In genomic region chr7:17560516-17560915, GRCh38 we compare ENCODE assay signal across 30 cellular contexts.
DNase-seq lines count a peak whose midpoint lies in the region; ATAC-seq and TF ChIP-seq lines count a peak whose summit lies in the region.
"Had no signal": no experiment of that assay in that cellular context is flagged by ENCODE, and none has a peak within 500 bp of the region (broad histone marks: within the 10 kb centered on the region; RNA-seq: fewer than 3 reads in every experiment).

No MANE protein-coding gene starts in this region.

- no peak overlapping the region for H2AFZ ChIP-seq in GM23248
- H2AFZ ChIP-seq: PC-9 had no signal

- peaks cover 37% of the 10 kb centered on the region for H3F3A ChIP-seq in GM23248 (ENCODE audit: insufficient read depth)

- 96 to 97% methylated on average over 4 of the region's 4 CpGs for WGBS in GM23248 (ENCODE audit: low coverage in 1 of 2, low lambda C conversion rate in 2 of 2, missing lambda C conversion rate in 2 of 2), 2 experiments

- ATAC-seq in foreskin keratinocyte (peak; percentile 79), left colon (no peak), GM18517 (IDR thresholded peaks at IDR 0.05; ENCODE audit: unreplicated experiment) (no peak), GM19397 (IDR thresholded peaks at IDR 0.05; ENCODE audit: unreplicated experiment) (no peak)
- ATAC-seq: activated T-cell treated with anti-CD3 and anti-CD28 coated beads, Interleukin-2, amount 50 U/mL, for 4 hours; body of pancreas; stimulated activated naive B cell treated with anti-CD40 and anti-IgM and Interleukin-4, amounts not matched to agents 10 μg/mL and 1 μg/mL and 100 μg/mL, for 72 hours had no signal

- intact Hi-C loops in left colon (cut with DNase I, micrococcal nuclease): no loop called here

- no peak overlapping the region for H3K9ac ChIP-seq in GM23248

- H3K27ac ChIP-seq in GM23248: no peak overlapping the region
- peak overlapping the region; percentile 86 for H3K27ac ChIP-seq in foreskin keratinocyte
- H3K27ac ChIP-seq: HL-60, PC-9, sigmoid colon, testis, WERI-Rb-1 had no signal

- H3K9me3 ChIP-seq in GM23248 (ENCODE audit: low read depth): no peaks in the 10 kb centered on the region
- H3K9me3 ChIP-seq: BE2C, body of pancreas, testis had no signal

- H3K4me1 ChIP-seq in GM23248 (ENCODE audit: insufficient read depth) (peaks cover 43% of the 10 kb centered on the region), foreskin keratinocyte (peaks cover 42% of the 10 kb centered on the region)
- H3K4me1 ChIP-seq: BE2C, testis had no signal

- no peaks in the 10 kb centered on the region for H4K20me1 ChIP-seq in GM23248 (ENCODE audit: insufficient read depth)

- H3K27me3 ChIP-seq in GM23248 (replicated peaks; ENCODE audit: insufficient read depth) (no peaks in the 10 kb centered on the region), foreskin keratinocyte (no peaks in the 10 kb centered on the region)
- H3K27me3 ChIP-seq: BE2C, body of pancreas, sigmoid colon, testis had no signal

- H3K9me2 ChIP-seq in GM23248 (ENCODE audit: insufficient read depth): no peaks in the 10 kb centered on the region

- H3K4me2 ChIP-seq in GM23248 (ENCODE audit: unreplicated experiment): no peak overlapping the region
- H3K4me2 ChIP-seq: PC-9 had no signal

- no peaks in the 10 kb centered on the region for H3K79me2 ChIP-seq in GM23248 (ENCODE audit: insufficient read depth)

- no peak for TF ChIP-seq CTCF in foreskin keratinocyte (conservative IDR thresholded peaks at IDR 0.05)

- no peaks in the 10 kb centered on the region for H3K36me3 ChIP-seq in GM23248 (ENCODE audit: low read depth)
- H3K36me3 ChIP-seq: BE2C, sigmoid colon, WERI-Rb-1 had no signal

- peak; percentile 37 for DNase-seq in GM23248
- peak; percentile 34 for DNase-seq in amniotic epithelial cell (ENCODE audit: low read depth)
- peak; percentile 89 to 93 for DNase-seq in foreskin keratinocyte
- peak; percentile 67 for DNase-seq in renal cortical epithelial cell (ENCODE audit: low read depth)
- DNase-seq in left colon: no peak
- DNase-seq in NCI-H1048 (lab: John Stamatoyannopoulos, UW): no peak
- DNase-seq: activated CD4-positive, alpha-beta T cell treated with anti-CD3 and anti-CD28 coated beads for 48 hours; activated T-cell treated with anti-CD3 and anti-CD28 coated beads, Interleukin-2, amount 50 U/mL, for 4 hours; BE2C; body of pancreas; DND-41; GOT3; head of caudate nucleus; Karpas-422; kidney glomerular epithelial cell; NCI-H1092; NCI-H1694 treated with DMSO at 0.1 percent for 48 hours; NCI-H2171; NCI-H524 treated with DMSO at 0.1 percent for 48 hours; posterior cingulate gyrus; SHP77; sigmoid colon; stimulated activated CD4-positive, alpha-beta T cell treated with anti-CD3 and anti-CD28 coated beads, Interleukin-15, amount 100 ng/mL, for 24 hours; stimulated activated naive B cell treated with anti-CD40 and anti-IgM and Interleukin-4, amounts not matched to agents 10 μg/mL and 1 μg/mL and 100 μg/mL, for 72 hours; testis; WERI-Rb-1 had no signal

- in situ Hi-C loops in GM23248 (cut with MboI): no loop called here

- H3K4me3 ChIP-seq in GM23248: no peak overlapping the region
- H3K4me3 ChIP-seq: body of pancreas, PC-9, sigmoid colon, testis had no signal

Comparison
In these comparisons a context has a peak if more than half of its experiments do, and no peak if none do; other contexts are left out.
1. DNase-seq: peak in GM23248 (single experiment), amniotic epithelial cell (single experiment), foreskin keratinocyte (2 of 2) and renal cortical epithelial cell (single experiment); none in left colon (0 of 2) and NCI-H1048 (single experiment).